In genomic region chr12:10634427-10634826, GRCh38 we compare ENCODE assay signal across 19 cellular contexts. TPM values are rescaled to one million over a fixed set of nuclear protein-coding genes. Genes with fewer than 3 reads are reported as not detected.
DNase-seq lines count a peak whose midpoint lies in the region; TF ChIP-seq lines count a peak whose summit lies in the region.
"Had no signal": no experiment of that assay in that cellular context is flagged by ENCODE, and none has a peak within 500 bp of the region (broad histone marks: within the 10 kb centered on the region; RNA-seq: fewer than 3 reads in every experiment).

No MANE protein-coding gene starts in this region.

- in situ Hi-C loops in Caki2 (cut with HindIII; ENCODE audit: low pct_unique_long_range_greater_than_20kb, low sequenced_read_pairs) = no loop called here
- in situ Hi-C loops in brain microvascular endothelial cell (cut with HindIII; ENCODE audit: low pct_ligation_motif_present, low sequenced_read_pairs) = no loop called here

- no peak overlapping the region for H3K27ac ChIP-seq in brain microvascular endothelial cell
- no peak overlapping the region for H3K27ac ChIP-seq in esophagus muscularis mucosa (replicated peaks in 1 of 4)
- H3K27ac ChIP-seq: right atrium auricular region had no signal

- H3K27me3 ChIP-seq in brain microvascular endothelial cell (replicated peaks) (no peaks in the 10 kb centered on the region), esophagus muscularis mucosa (no peaks in the 10 kb centered on the region)
- H3K27me3 ChIP-seq: right atrium auricular region had no signal

- TF ChIP-seq RAD21 in Ishikawa (IDR thresholded peaks at IDR 0.05; ENCODE audit: low read depth) = no peak

- no peaks in the 10 kb centered on the region for H3K4me1 ChIP-seq in esophagus muscularis mucosa
- H3K4me1 ChIP-seq: right atrium auricular region had no signal

- WGBS in esophagus muscularis mucosa = 95% methylated on average over 5 of the region's 5 CpGs

- H3K4me3 ChIP-seq in brain microvascular endothelial cell (ENCODE audit: low read depth, low read length) (no peak overlapping the region), esophagus muscularis mucosa (no peak overlapping the region)
- H3K4me3 ChIP-seq: right atrium auricular region had no signal

- H3K36me3 ChIP-seq in brain microvascular endothelial cell (replicated peaks) (no peaks in the 10 kb centered on the region), esophagus muscularis mucosa (no peaks in the 10 kb centered on the region)
- H3K36me3 ChIP-seq: right atrium auricular region had no signal

- DNase-seq in Caki2 (ENCODE audit: low read depth) = peak; percentile 81
- DNase-seq in brain microvascular endothelial cell = peak; percentile 82
- peak; percentile 91 for DNase-seq in myocyte (ENCODE audit: low read depth)
- no peak for DNase-seq in posterior vena cava (ENCODE audit: low spot score)
- no peak for DNase-seq in activated CD4-positive, alpha-beta T cell treated with anti-CD3 and anti-CD28 coated beads for 4 hours
- DNase-seq in esophagus muscularis mucosa (ENCODE audit: extremely low spot score) = no peak
- no peak for DNase-seq in NCI-H1092 treated with DMSO at 0.1 percent for 48 hours (lab: John Stamatoyannopoulos, UW)
- DNase-seq: activated CD8-positive, alpha-beta T cell treated with anti-CD3 and anti-CD28 coated beads, Interleukin-2, amount 10 ng/mL, durations not matched to agents 7 days and 5 days; activated gamma-delta T cell treated with Interleukin-2 at 50 U/mL for 16 hours; effector memory CD8-positive, alpha-beta T cell; Karpas-422; left cardiac atrium; naive thymus-derived CD8-positive, alpha-beta T cell; NCI-H2081; NCI-H526 treated with DMSO at 0.1 percent for 48 hours; stimulated activated CD4-positive, alpha-beta T cell treated with anti-CD3 and anti-CD28 coated beads, Interleukin-4, amount 100 ng/mL, for 4 hours had no signal

- intact Hi-C loops in posterior vena cava (cut with DNase I) (no loop called here), esophagus muscularis mucosa (cut with DNase I) (no loop called here)

- no peak for TF ChIP-seq EP300 in Ishikawa (IDR thresholded peaks at IDR 0.05; ENCODE audit: borderline replicate concordance)
- no peak for TF ChIP-seq EP300 in esophagus muscularis mucosa (IDR thresholded peaks at IDR 0.05)

- TF ChIP-seq CTCF in brain microvascular endothelial cell (IDR thresholded peaks at IDR 0.05; ENCODE audit: low read depth, low read length, missing control alignments) (no peak), esophagus muscularis mucosa (IDR thresholded peaks at IDR 0.05) (no peak)

- TF ChIP-seq POLR2A in esophagus muscularis mucosa (IDR thresholded peaks at IDR 0.05; ENCODE audit: low read depth) = no peak

- H3K9me3 ChIP-seq in esophagus muscularis mucosa = no peaks in the 10 kb centered on the region
- H3K9me3 ChIP-seq: right atrium auricular region had no signal

TF ChIP-seq in Ishikawa, 13 proteins besides CTCF, POLR2A, EP300 and RAD21:
- TF ChIP-seq FOXM1 (IDR thresholded peaks at IDR 0.05; ENCODE audit: borderline replicate concordance, low read depth) = no peak
- TF ChIP-seq TEAD4 (IDR thresholded peaks at IDR 0.05) = peak; percentile 52; the same call in 1 of the 2 replicates

RNA-seq across cellular contexts. Expression of gene MAGOHB, which starts 21.0 kb away (rescaled TPM):
- total RNA-seq in Caki2 (2014; rRNA removed; shearing (Covaris generic); ENCODE audit: low replicate concordance) = 64.4 and 89.6 TPM in 2 replicates
- total RNA-seq in myocyte (19.4 and 24.0 TPM in 2 replicates), posterior vena cava (10 to 100 TPM; 19.3 to 21.2 TPM), esophagus muscularis mucosa (10 to 100 TPM in 3 of 4 donors, 1 to 10 TPM in 1; 10.0 to 14.2 (median 11.3) TPM)
- 24.2 TPM for polyA plus RNA-seq in myocyte (2012)

RNA-seq across cellular contexts. Expression of gene STYK1, which starts 39.4 kb away (rescaled TPM):
- total RNA-seq in Caki2 (2014; rRNA removed; shearing (Covaris generic); ENCODE audit: low replicate concordance) = 4.8 and 6.7 TPM in 2 replicates
- total RNA-seq in myocyte (3.7 and 3.8 TPM in 2 replicates), posterior vena cava (under 1 TPM; 0.10 to 0.19 TPM), esophagus muscularis mucosa (1 to 10 TPM in 1 of 4 donors, under 1 TPM in 1, not detected in 2; 0.50 to 1.2 TPM)
- 2.1 TPM for polyA plus RNA-seq in myocyte (2012)
- polyA plus RNA-seq: CD14-positive monocyte had no signal

Comparison
In these comparisons a context has a peak if more than half of its experiments do, and no peak if none do; other contexts are left out.
1. DNase-seq: peak in Caki2 (single experiment), brain microvascular endothelial cell (single experiment) and myocyte (single experiment); none in posterior vena cava (single experiment), activated CD4-positive, alpha-beta T cell treated with anti-CD3 and anti-CD28 coated beads for 4 hours (0 of 2), esophagus muscularis mucosa (single experiment) and NCI-H1092 treated with DMSO at 0.1 percent for 48 hours (single experiment).